ENCODE assay signal across 16 cellular contexts in the genomic region with DNA sequence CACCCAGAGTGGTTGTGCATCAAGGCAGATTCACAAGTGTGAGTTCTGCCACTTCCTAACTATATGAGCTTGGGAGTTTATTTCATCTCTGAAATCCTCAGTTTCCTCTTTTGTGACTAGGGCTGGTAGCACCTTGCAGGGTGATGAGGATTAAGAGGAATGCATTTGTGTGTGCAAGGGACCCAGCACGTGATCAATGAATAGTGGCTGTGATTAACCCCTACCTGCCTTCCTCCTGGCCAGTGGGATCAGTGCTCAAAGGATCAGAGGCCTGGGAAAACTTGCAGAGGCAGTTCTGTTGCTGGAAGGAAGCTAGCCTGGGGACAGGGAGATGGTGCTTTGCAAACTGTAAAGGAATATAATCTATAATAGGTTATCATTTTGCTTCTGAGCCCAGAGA. TPM values are rescaled to one million over a fixed set of nuclear protein-coding genes. Genes with fewer than 3 reads are reported as not detected.
DNase-seq lines count a peak whose midpoint lies in the region; ATAC-seq and TF ChIP-seq lines count a peak whose summit lies in the region.
"Had no signal": no experiment of that assay in that cellular context is flagged by ENCODE, and none has a peak within 500 bp of the region (broad histone marks: within the 10 kb centered on the region; RNA-seq: fewer than 3 reads in every experiment).

No MANE protein-coding gene starts in this region.

- no peak overlapping the region for H3K14ac ChIP-seq in H9 (ENCODE audit: insufficient read depth, low read length)

- H4K8ac ChIP-seq in H9 (replicated peaks; ENCODE audit: insufficient read length, low read depth, low read length) = no peak overlapping the region

- ATAC-seq in body of pancreas (no peak), GM21515 (IDR thresholded peaks at IDR 0.05; ENCODE audit: unreplicated experiment) (no peak)
- ATAC-seq: CD8-positive, alpha-beta T cell; foreskin keratinocyte had no signal

- H3K9me3 ChIP-seq in H9 (ENCODE audit: control insufficient read depth, low read depth, low read length) (no peaks in the 10 kb centered on the region), body of pancreas (no peaks in the 10 kb centered on the region)
- H3K9me3 ChIP-seq: SJCRH30 had no signal

- no peak overlapping the region for H2BK5ac ChIP-seq in H9 (ENCODE audit: insufficient read length, low read length)

- H2BK15ac ChIP-seq in H9 (ENCODE audit: low read depth, low read length) = no peak overlapping the region

- H3K36me3 Mint-ChIP-seq in H9 (ENCODE audit: insufficient read depth in 1 of 3, low read depth in 3 of 3) = peaks cover 3 to 13% (median 5%) of the 10 kb centered on the region in 3 experiments; a peak in 5 of 7 replicates
- H3K36me3 Mint-ChIP-seq: CD8-positive, alpha-beta T cell; naive B cell had no signal

- H3K56ac ChIP-seq in H9 (ENCODE audit: insufficient read length, low read depth, low read length) = no peak overlapping the region

- no peaks in the 10 kb centered on the region for H3K79me1 ChIP-seq in H9 (ENCODE audit: insufficient read depth, low read depth, low read length, poor library complexity, severe bottlenecking)

- no peak overlapping the region for H4K91ac ChIP-seq in H9 (ENCODE audit: insufficient read length, low read depth, low read length)

- H3K27me3 ChIP-seq in H9 (ENCODE audit: insufficient read depth, low read length) (no peaks in the 10 kb centered on the region), body of pancreas (no peaks in the 10 kb centered on the region)
- H3K27me3 ChIP-seq: foreskin keratinocyte, SJCRH30 had no signal

- WGBS in H9 (ENCODE audit: extremely low coverage, insufficient read length, low lambda C conversion rate) = no CpG with 5 or more reads among the region's 1 CpG
- WGBS in body of pancreas, 2 donors = 0 to 15% methylated on average over 1 of the region's 1 CpG

- intact Hi-C loops in body of pancreas (cut with DNase I) = no loop called here

- H3K4me1 Mint-ChIP-seq in H9 = peaks cover 94 to 98% of the 10 kb centered on the region in 2 experiments

- H3K79me2 ChIP-seq in H9 (ENCODE audit: insufficient read depth, low read length) = peaks cover 5% of the 10 kb centered on the region; the same call in 1 of the 2 replicates

- H3K4me3 ChIP-seq in body of pancreas = no peak overlapping the region
- H3K4me3 ChIP-seq: SJCRH30 had no signal

- H4K20me1 ChIP-seq in H9 (ENCODE audit: control insufficient read depth, insufficient read depth, insufficient read length) = peaks cover 2% of the 10 kb centered on the region

- H3K9ac ChIP-seq in H9 (ENCODE audit: extremely low read depth, insufficient read length, low read length) = no peak overlapping the region

- no peaks in the 10 kb centered on the region for H3K9me3 Mint-ChIP-seq in H9
- H3K9me3 Mint-ChIP-seq: CD8-positive, alpha-beta T cell; naive B cell had no signal

- peak overlapping the region; percentile 21 for H3K18ac ChIP-seq in H9 (ENCODE audit: insufficient read length, low read depth, low read length)

- peak overlapping the region; percentile 11 for H3K27ac ChIP-seq in H9 (ENCODE audit: insufficient read length, low read depth, low read length)
- peak overlapping the region; percentile 91 to 99 (median 98) for H3K27ac ChIP-seq in body of pancreas
- H3K27ac ChIP-seq: SJCRH30 had no signal

- H2BK12ac ChIP-seq in H9 (ENCODE audit: insufficient read length, low read depth, low read length) = no peak overlapping the region

- no peak overlapping the region for H2BK20ac ChIP-seq in H9 (ENCODE audit: low read depth, low read length, poor library complexity, severe bottlenecking)

- H3K27ac Mint-ChIP-seq in H9 = peak overlapping the region; percentile 96 to 99 (median 98)
- H3K27ac Mint-ChIP-seq: CD8-positive, alpha-beta T cell; naive B cell had no signal

- no peaks in the 10 kb centered on the region; the same call in 1 of the 2 replicates for H3K27me3 Mint-ChIP-seq in H9 (ENCODE audit: low read depth)

- TF ChIP-seq CTCF in H9 (conservative IDR thresholded peaks at IDR 0.05) (no peak), body of pancreas (IDR thresholded peaks at IDR 0.05) (no peak)

- H3K4me1 ChIP-seq in H9 (ENCODE audit: insufficient read depth, low read length) = peaks cover 41% of the 10 kb centered on the region
- peaks cover 99% of the 10 kb centered on the region for H3K4me1 ChIP-seq in body of pancreas

- no peak overlapping the region for H3T11ph ChIP-seq in H9 (ENCODE audit: low read length)

- peaks cover 3% of the 10 kb centered on the region for H3K23me2 ChIP-seq in H9 (ENCODE audit: insufficient read length, low read depth, low read length, poor library complexity, severe bottlenecking)

- no peak overlapping the region for H2AFZ ChIP-seq in H9 (ENCODE audit: low read length)

- H2BK120ac ChIP-seq in H9 (ENCODE audit: low read depth, low read length, poor library complexity, severe bottlenecking) = no peak overlapping the region

- H3K4me3 Mint-ChIP-seq in H9 = peak overlapping the region; percentile 65 to 76
- H3K4me3 Mint-ChIP-seq: CD8-positive, alpha-beta T cell; naive B cell had no signal

- H3K4me2 ChIP-seq in H9 (ENCODE audit: insufficient read depth, insufficient read length, low read length) = peak overlapping the region; percentile 53

- no peak for TF ChIP-seq POLR2A in body of pancreas (IDR thresholded peaks at IDR 0.05)

- H2AK5ac ChIP-seq in H9 (ENCODE audit: insufficient read length, low read length) = no peak overlapping the region

- no peak overlapping the region; the same call in 1 of the 2 replicates for H3K4ac ChIP-seq in H9 (ENCODE audit: low read depth, low read length)

- DNase-seq in H9 (peak; percentile 55), body of pancreas (peak in 1 of 4 donors; percentile 29), left kidney (ENCODE audit: low read depth, low spot score) (peak; percentile 39), renal cortical epithelial cell (ENCODE audit: low read depth) (peak; percentile 23), MV-4-11 (lab: John Stamatoyannopoulos, UW) (no peak), NCI-H2227 treated with DMSO at 0.1 percent for 48 hours (lab: John Stamatoyannopoulos, UW) (no peak), NCI-H446 treated with DMSO at 0.1 percent for 48 hours (lab: John Stamatoyannopoulos, UW) (no peak)
- DNase-seq: activated effector memory CD4-positive, alpha-beta T cell treated with Interleukin-2 at 50 U/mL for 16 hours; CD8-positive, alpha-beta T cell; naive B cell; NCI-H446; SJCRH30; stimulated activated CD4-positive, alpha-beta T cell treated with anti-CD3 and anti-CD28 coated beads, Interleukin-4, amount 100 ng/mL, for 4 hours had no signal

- H4K5ac ChIP-seq in H9 (ENCODE audit: insufficient read length, low read depth, low read length) = no peak overlapping the region

- no peak overlapping the region for H3K23ac ChIP-seq in H9 (ENCODE audit: insufficient read length, low read depth, low read length)

- no peaks in the 10 kb centered on the region for H3K36me3 ChIP-seq in body of pancreas (replicated peaks in 1 of 2; ENCODE audit: insufficient read depth in 1 of 2, low read depth in 2 of 2)

RNA-seq across cellular contexts. Expression of gene SDC4, which starts 7.3 kb away (rescaled TPM):
- total RNA-seq in H9 (2021) = 50.7 and 54.3 TPM in 2 replicates
- 10 to 100 TPM; 62.0 to 97.6 TPM for total RNA-seq in body of pancreas
- 500 and 534 TPM in 2 replicates for total RNA-seq in renal cortical epithelial cell

RNA-seq across cellular contexts. Expression of gene SYS1, which starts 22.0 kb away (rescaled TPM):
- 18.6 and 21.0 TPM in 2 replicates for total RNA-seq in H9 (2021)
- total RNA-seq in body of pancreas = 10 to 100 TPM; 14.2 to 15.3 TPM
- 23.6 and 41.0 TPM in 2 replicates for total RNA-seq in renal cortical epithelial cell

RNA-seq across cellular contexts. Expression of gene MATN4, which starts 32.9 kb away (rescaled TPM):
- total RNA-seq in H9 (2021) (0.11 TPM in 1 of 2 replicates, not detected in the other), body of pancreas (1 to 10 TPM; 4.9 to 5.3 TPM), renal cortical epithelial cell (not detected in 2 replicates)
- total RNA-seq: CD8-positive, alpha-beta T cell; foreskin keratinocyte; M059J had no signal

RNA-seq across cellular contexts. Expression of gene RBPJL, which starts 34.3 kb away (rescaled TPM):
- total RNA-seq in H9 (2021) (0.28 TPM in 1 of 2 replicates, not detected in the other), body of pancreas (100 to 1,000 TPM; 306 to 837 TPM), renal cortical epithelial cell (not detected in 2 replicates)
- total RNA-seq: CD8-positive, alpha-beta T cell; foreskin keratinocyte; M059J; SJCRH30 had no signal

RNA-seq across cellular contexts. Expression of gene TP53TG5, which starts 37.2 kb away (rescaled TPM):
- total RNA-seq in H9 (2021) (0.59 TPM in 1 of 2 replicates, not detected in the other), body of pancreas (not detected), renal cortical epithelial cell (not detected in 2 replicates)
- total RNA-seq: foreskin keratinocyte, M059J, SJCRH30 had no signal

Comparison
In these comparisons a context has a peak if more than half of its experiments do, and no peak if none do; other contexts are left out.
1. DNase-seq: peak in H9 (single experiment), left kidney (single experiment) and renal cortical epithelial cell (single experiment); none in MV-4-11 (single experiment), NCI-H2227 treated with DMSO at 0.1 percent for 48 hours (single experiment) and NCI-H446 treated with DMSO at 0.1 percent for 48 hours (single experiment).